In genomic region chr3:192611411-192611810, GRCh38 we compare ENCODE assay signal across 22 cellular contexts.
"Had no signal": no experiment of that assay in that cellular context is flagged by ENCODE, and none has a peak within 500 bp of the region (broad histone marks: within the 10 kb centered on the region; RNA-seq: fewer than 3 reads in every experiment).

No MANE protein-coding gene starts in this region.

- H3K27ac ChIP-seq: colonic mucosa, coronary artery, epithelial cell of prostate, esophagus muscularis mucosa, esophagus squamous epithelium, foreskin keratinocyte, gastrocnemius medialis, gastroesophageal sphincter had no signal

- H3K36me3 ChIP-seq: colonic mucosa, esophagus muscularis mucosa, esophagus squamous epithelium, gastrocnemius medialis, gastroesophageal sphincter, heart right ventricle had no signal

- H3K27me3 ChIP-seq: colonic mucosa, esophagus muscularis mucosa, esophagus squamous epithelium, foreskin keratinocyte, gastrocnemius medialis, gastroesophageal sphincter, heart right ventricle had no signal

- DNase-seq: colonic mucosa; cortex of kidney; dermis blood vessel endothelial cell; dorsolateral prefrontal cortex; effector CD4-positive, alpha-beta T cell; effector CD8-positive, alpha-beta T cell; effector memory CD4-positive, alpha-beta T cell; effector memory CD8-positive, alpha-beta T cell; endodermal cell; erythroblast; esophagus squamous epithelium; foreskin fibroblast; foreskin keratinocyte; foreskin melanocyte; gastrocnemius medialis; glutamatergic neuron; heart right ventricle had no signal

- H3K9me3 ChIP-seq: colonic mucosa, esophagus muscularis mucosa, esophagus squamous epithelium, gastrocnemius medialis, gastroesophageal sphincter, heart right ventricle had no signal

- H3K4me3 ChIP-seq: colonic mucosa, coronary artery, dorsolateral prefrontal cortex, esophagus muscularis mucosa, esophagus squamous epithelium, gastrocnemius medialis, gastroesophageal sphincter, heart right ventricle had no signal

- ATAC-seq: effector memory CD8-positive, alpha-beta T cell; esophagus mucosa; foreskin keratinocyte; gastrocnemius medialis; gastroesophageal sphincter; heart right ventricle had no signal

- H3K4me1 ChIP-seq: colonic mucosa, esophagus muscularis mucosa, esophagus squamous epithelium, foreskin keratinocyte, gastrocnemius medialis, gastroesophageal sphincter had no signal
